ENCODE assay signal across 9 cellular contexts in genomic region chr6:105794263-105794662, GRCh38.
A peak's percentile ranks its signal among the peaks of the same experiment; 100 is the strongest.
DNase-seq lines count a peak whose midpoint lies in the region; ATAC-seq and TF ChIP-seq lines count a peak whose summit lies in the region.
"Had no signal": no experiment of that assay in that cellular context is flagged by ENCODE, and none has a peak within 500 bp of the region (broad histone marks: within the 10 kb centered on the region; RNA-seq: fewer than 3 reads in every experiment).

No MANE protein-coding gene starts in this region.

- no peaks in the 10 kb centered on the region; the same call in none of the 2 replicates for H3K4me1 ChIP-seq in GM23338 (ENCODE audit: insufficient read depth)
- H3K4me1 ChIP-seq in OCI-LY7 (ENCODE audit: insufficient read depth, low read length, poor library complexity, severe bottlenecking): peaks cover 56% of the 10 kb centered on the region
- H3K4me1 ChIP-seq in gastroesophageal sphincter: peaks cover 5 to 18% (median 11%) of the 10 kb centered on the region in 3 donors

- WGBS in gastroesophageal sphincter (ENCODE audit: low coverage in 1 of 2), 2 donors: 67 to 70% methylated on average over 3 to 5 of the region's 5 CpGs

- intact Hi-C loops in OCI-LY7 (cut with micrococcal nuclease; ENCODE audit: unreplicated experiment) (loop anchor here (5.0 kb wide), 2 partner anchors 83 to 198 kb away; no protein-coding TSS in a partner anchor), sciatic nerve (cut with DNase I) (no loop called here)

- peaks cover 12% of the 10 kb centered on the region; the same call in 2 of the 3 replicates for H3K4me1 Mint-ChIP-seq in GM23338

- no peaks in the 10 kb centered on the region for H3K9me2 ChIP-seq in GM23338 (ENCODE audit: insufficient read depth)
- no peaks in the 10 kb centered on the region for H3K9me2 ChIP-seq in OCI-LY7 (ENCODE audit: insufficient read depth, low read length)

- no peak overlapping the region for H3K27ac Mint-ChIP-seq in GM23338

- no peak overlapping the region for H3K4me2 ChIP-seq in GM23338
- peak overlapping the region; percentile 13; the same call in 1 of the 2 replicates for H3K4me2 ChIP-seq in OCI-LY7 (ENCODE audit: low read length)

- H3K27me3 Mint-ChIP-seq in GM23338 (ENCODE audit: insufficient read depth, low read depth, poor library complexity): no peaks in the 10 kb centered on the region

- POLR2A ChIA-PET in OCI-LY7 (lab: Charles Lee): interaction anchor here (0.5 to 0.7 kb wide), 3 partner anchors 14 to 491 kb away, joined by 3 to 4 read pairs (median 3); no protein-coding TSS in a partner anchor

- H2AFZ ChIP-seq in GM23338: peak overlapping the region; percentile 91; the same call in 1 of the 2 replicates
- peak overlapping the region; percentile 80 for H2AFZ ChIP-seq in OCI-LY7 (ENCODE audit: low read length)

- no TSS peak for BruUV-seq in OCI-LY7 (replicated peaks; lab: Mats Ljungman, UMichigan)

- H3K4me3 Mint-ChIP-seq in GM23338: no peak overlapping the region

- no peaks in the 10 kb centered on the region for H4K20me1 ChIP-seq in GM23338 (replicated peaks; ENCODE audit: insufficient read depth)
- no peaks in the 10 kb centered on the region for H4K20me1 ChIP-seq in OCI-LY7 (ENCODE audit: insufficient read depth, low read length)

- ATAC-seq in GM23338 (peak; percentile 89), gastroesophageal sphincter (peak; percentile 63), sciatic nerve (peak; percentile 86), HG03025 (IDR thresholded peaks at IDR 0.05; ENCODE audit: low FRiP score, unreplicated experiment) (no peak), HG03520 (IDR thresholded peaks at IDR 0.05; ENCODE audit: unreplicated experiment) (no peak)

- TF ChIP-seq CTCF in GM23338 (conservative IDR thresholded peaks at IDR 0.05; ENCODE audit: low read depth in 2 of 2) (no peak), OCI-LY7 (conservative IDR thresholded peaks at IDR 0.05; ENCODE audit: low read length) (no peak), gastroesophageal sphincter (IDR thresholded peaks at IDR 0.05) (no peak)

- H3K27ac ChIP-seq in GM23338 (ENCODE audit: low read depth) (no peak overlapping the region), OCI-LY7 (ENCODE audit: low read depth, low read length, poor library complexity, severe bottlenecking) (no peak overlapping the region), gastroesophageal sphincter (no peak overlapping the region)
- H3K27ac ChIP-seq: thoracic aorta had no signal

- H3K36me3 ChIP-seq in GM23338 (ENCODE audit: insufficient read depth) (no peaks in the 10 kb centered on the region), OCI-LY7 (ENCODE audit: insufficient read depth, low read length) (no peaks in the 10 kb centered on the region), gastroesophageal sphincter (no peaks in the 10 kb centered on the region)
- H3K36me3 ChIP-seq: thoracic aorta had no signal

- no peaks in the 10 kb centered on the region for H3F3A ChIP-seq in GM23338 (replicated peaks; ENCODE audit: low read depth)

- H3K27me3 ChIP-seq in GM23338 (ENCODE audit: insufficient read depth) (no peaks in the 10 kb centered on the region), gastroesophageal sphincter (no peaks in the 10 kb centered on the region)

- H3K79me2 ChIP-seq in GM23338 (replicated peaks; ENCODE audit: insufficient read depth): no peaks in the 10 kb centered on the region
- no peaks in the 10 kb centered on the region for H3K79me2 ChIP-seq in OCI-LY7 (ENCODE audit: insufficient read depth, low read depth, low read length)

- no peak overlapping the region for H3K4me3 ChIP-seq in GM23338
- no peak overlapping the region for H3K4me3 ChIP-seq in OCI-LY7 (ENCODE audit: low read depth, low read length, poor library complexity, severe bottlenecking)
- H3K4me3 ChIP-seq in gastroesophageal sphincter: no peak overlapping the region
- H3K4me3 ChIP-seq: thoracic aorta had no signal

- no peaks in the 10 kb centered on the region for H3K9me3 Mint-ChIP-seq in GM23338

- TF ChIP-seq POLR2A in gastroesophageal sphincter (IDR thresholded peaks at IDR 0.05): no peak

- DNase-seq in GM23338 (ENCODE audit: low spot score) (peak; percentile 44), OCI-LY7 (ENCODE audit: low spot score) (peak; percentile 14), sciatic nerve (ENCODE audit: low spot score) (peak; percentile 72), DMS114 treated with DMSO at 0.1 percent for 48 hours (lab: John Stamatoyannopoulos, UW; ENCODE audit: unreplicated experiment) (no peak), occipital lobe (lab: John Stamatoyannopoulos, UW) (no peak)

- CTCF ChIA-PET in OCI-LY7 (lab: Charles Lee; ENCODE audit: unreplicated experiment): no interaction called here

- H3K36me3 Mint-ChIP-seq in GM23338 (ENCODE audit: low read depth): no peaks in the 10 kb centered on the region

- no peak for TF ChIP-seq EP300 in gastroesophageal sphincter (IDR thresholded peaks at IDR 0.05)

- H3K9me3 ChIP-seq in OCI-LY7 (ENCODE audit: low read length) (no peaks in the 10 kb centered on the region), gastroesophageal sphincter (no peaks in the 10 kb centered on the region)
- H3K9me3 ChIP-seq: thoracic aorta had no signal

TF ChIP-seq in GM23338, 12 proteins besides CTCF, POLR2A, EP300 and RAD21:
- TF ChIP-seq JUNB (IDR thresholded peaks at IDR 0.05; ENCODE audit: unreplicated experiment) (no peak), ZNF462 (CRISPR knock-in tag; IDR thresholded peaks at IDR 0.05) (peak; percentile 30; the same call in 1 of the 2 replicates)

Comparison
In these comparisons a context has a peak if more than half of its experiments do, and no peak if none do; other contexts are left out.
1. ATAC-seq: peak in GM23338 (single experiment), gastroesophageal sphincter (single experiment) and sciatic nerve (single experiment); none in HG03025 (single experiment) and HG03520 (single experiment).
2. DNase-seq: peak in GM23338 (single experiment), OCI-LY7 (single experiment) and sciatic nerve (single experiment); none in DMS114 treated with DMSO at 0.1 percent for 48 hours (single experiment) and occipital lobe (single experiment).